13 cellular contexts compared by ENCODE assay signal in the genomic region with DNA sequence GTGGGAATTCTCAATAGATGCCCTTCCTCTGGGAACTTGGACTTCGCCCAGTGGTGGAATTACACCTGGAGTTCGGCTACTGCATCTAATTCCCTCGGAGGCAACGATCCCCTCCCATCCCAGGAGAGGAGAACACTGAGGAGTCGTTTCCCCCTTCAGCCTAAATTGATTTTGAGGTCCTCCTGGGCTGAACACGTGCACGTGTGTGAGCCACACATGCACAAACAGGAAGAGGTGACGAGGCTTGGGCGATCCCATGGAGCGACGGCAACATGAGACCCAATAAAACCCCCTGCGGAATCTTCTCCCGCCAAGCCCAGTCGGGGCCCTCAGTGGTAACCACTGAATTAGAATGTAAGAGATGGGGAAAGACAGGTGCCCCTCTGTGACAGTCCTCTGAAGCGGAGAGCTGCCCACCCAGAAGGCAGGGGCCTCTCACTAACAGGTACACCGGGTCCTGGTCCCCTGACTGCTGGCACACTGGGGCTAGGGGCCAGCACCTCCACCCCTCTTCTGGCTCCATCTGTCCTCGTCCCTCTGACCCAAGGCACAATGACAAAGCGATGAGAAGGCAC. TPM values are rescaled to one million over a fixed set of nuclear protein-coding genes. Genes with fewer than 3 reads are reported as not detected.
DNase-seq lines count a peak whose midpoint lies in the region; ATAC-seq and TF ChIP-seq lines count a peak whose summit lies in the region.
"Had no signal": no experiment of that assay in that cellular context is flagged by ENCODE, and none has a peak within 500 bp of the region (broad histone marks: within the 10 kb centered on the region; RNA-seq: fewer than 3 reads in every experiment).

No MANE protein-coding gene starts in this region.

- H3K27me3 ChIP-seq in dorsolateral prefrontal cortex: no peaks in the 10 kb centered on the region
- no peaks in the 10 kb centered on the region for H3K27me3 ChIP-seq in transverse colon

- H3K4me1 ChIP-seq in transverse colon: peaks cover 63 to 85% (median 76%) of the 10 kb centered on the region in 4 donors

- H3K36me3 ChIP-seq in transverse colon: no peaks in the 10 kb centered on the region

- H3K27ac ChIP-seq in dorsolateral prefrontal cortex (peak overlapping the region in 44 of 59 donors; percentile 4 to 91 (median 80)), transverse colon (peak overlapping the region; percentile 80 to 88 (median 85))

- H3K36me3 Mint-ChIP-seq in activated naive CD4-positive, alpha-beta T cell treated with anti-CD3 and anti-CD28 coated beads, Interleukin-2, amount 50 U/mL, for 72 hours: peaks cover 16% of the 10 kb centered on the region in 2 donors
- peaks cover 4% of the 10 kb centered on the region for H3K36me3 Mint-ChIP-seq in neural crest cell (ENCODE audit: low read depth)

- intact Hi-C loops in dorsolateral prefrontal cortex (cut with DNase I): no loop called here
- intact Hi-C loops in transverse colon (cut with DNase I; ENCODE audit: low total_unique reads): no loop called here

- H3K4me1 Mint-ChIP-seq in neural crest cell: peaks cover 67% of the 10 kb centered on the region

- TF ChIP-seq CTCF in dorsolateral prefrontal cortex (IDR thresholded peaks at IDR 0.05 in 54 of 56, conservative IDR thresholded peaks at IDR 0.05 in 2 of 56; ENCODE audit: low read depth in 1 of 56, partially characterized antibody in 56 of 56) (no peak), neural crest cell (conservative IDR thresholded peaks at IDR 0.05) (no peak), transverse colon (IDR thresholded peaks at IDR 0.05) (no peak)

- ATAC-seq in activated naive CD4-positive, alpha-beta T cell treated with anti-CD3 and anti-CD28 coated beads, Interleukin-2, amount 50 U/mL, for 72 hours: no peak
- ATAC-seq in HG03135 (IDR thresholded peaks at IDR 0.05; ENCODE audit: unreplicated experiment) (no peak), GM18909 (IDR thresholded peaks at IDR 0.05; ENCODE audit: poor library complexity, unreplicated experiment) (no peak), HG03159 (IDR thresholded peaks at IDR 0.05; ENCODE audit: unreplicated experiment) (no peak)
- ATAC-seq: stimulated activated memory B cell treated with anti-CD40 and anti-IgM and Interleukin-4, amounts not matched to agents 10 μg/mL and 1 μg/mL and 100 μg/mL, for 72 hours had no signal

- no peak for DNase-seq in activated naive CD4-positive, alpha-beta T cell treated with anti-CD3 and anti-CD28 coated beads, Interleukin-2, amount 50 U/mL, for 72 hours (ENCODE audit: low spot score in 2 of 2)
- DNase-seq in activated naive CD4-positive, alpha-beta T cell treated with anti-CD3 and anti-CD28 coated beads, Interleukin-2, amount 50 U/mL, for 16 hours: no peak
- no peak for DNase-seq in dorsolateral prefrontal cortex
- DNase-seq in neural crest cell (ENCODE audit: low read depth, low spot score): no peak
- no peak for DNase-seq in transverse colon
- DNase-seq: HCEC 1CT; NCI-H510A treated with DMSO at 0.1 percent for 48 hours; stimulated activated CD4-positive, alpha-beta T cell treated with anti-CD3 and anti-CD28 coated beads, Interleukin-12 subunit alpha, Interleukin-12 subunit beta, amount 100 ng/mL, for 4 hours had no signal

- in situ Hi-C loops in transverse colon (cut with MboI; ENCODE audit: low pct_ligation_motif_present in 1 of 4, low pct_unique_long_range_greater_than_20kb in 1 of 4, low sequenced_read_pairs in 3 of 4): loop anchor here in 1 of 4 donors (25.0 kb wide), 1 partner anchor 88 kb away; no protein-coding TSS in a partner anchor

- H3K4me3 ChIP-seq in dorsolateral prefrontal cortex (peak overlapping the region in 1 of 59 donors; percentile 43), transverse colon (no peak overlapping the region)

- H3K9me3 ChIP-seq in transverse colon: no peaks in the 10 kb centered on the region

- WGBS in transverse colon (ENCODE audit: low coverage in 1 of 2), 2 donors: 85% methylated on average over 14 of the region's 18 CpGs; no CpG with 5 or more reads in 1 of the 2 donors

- peak overlapping the region; percentile 97 for H3K4me3 Mint-ChIP-seq in neural crest cell
- H3K4me3 Mint-ChIP-seq: stimulated activated memory B cell treated with anti-CD40 and anti-IgM and Interleukin-4, amounts not matched to agents 10 μg/mL and 1 μg/mL and 100 μg/mL, for 72 hours had no signal

- peak overlapping the region; percentile 22 to 36 for H3K27ac Mint-ChIP-seq in activated naive CD4-positive, alpha-beta T cell treated with anti-CD3 and anti-CD28 coated beads, Interleukin-2, amount 50 U/mL, for 72 hours
- H3K27ac Mint-ChIP-seq in neural crest cell (ENCODE audit: unreplicated experiment): no peak overlapping the region
- H3K27ac Mint-ChIP-seq: stimulated activated memory B cell treated with anti-CD40 and anti-IgM and Interleukin-4, amounts not matched to agents 10 μg/mL and 1 μg/mL and 100 μg/mL, for 72 hours had no signal

- H3K9me3 Mint-ChIP-seq in activated naive CD4-positive, alpha-beta T cell treated with anti-CD3 and anti-CD28 coated beads, Interleukin-2, amount 50 U/mL, for 72 hours: no peaks in the 10 kb centered on the region
- no peaks in the 10 kb centered on the region for H3K9me3 Mint-ChIP-seq in neural crest cell
- H3K9me3 Mint-ChIP-seq: stimulated activated memory B cell treated with anti-CD40 and anti-IgM and Interleukin-4, amounts not matched to agents 10 μg/mL and 1 μg/mL and 100 μg/mL, for 72 hours had no signal

- no peak for TF ChIP-seq EP300 in transverse colon (IDR thresholded peaks at IDR 0.05; ENCODE audit: low read depth)

- no peak for TF ChIP-seq POLR2A in transverse colon (IDR thresholded peaks at IDR 0.05)

- H3K27me3 Mint-ChIP-seq in neural crest cell (ENCODE audit: low read depth): no peaks in the 10 kb centered on the region
- H3K27me3 Mint-ChIP-seq: stimulated activated memory B cell treated with anti-CD40 and anti-IgM and Interleukin-4, amounts not matched to agents 10 μg/mL and 1 μg/mL and 100 μg/mL, for 72 hours had no signal

RNA-seq across cellular contexts. Expression of a gene that starts 4.5 kb away (rescaled TPM):
- 10 to 100 TPM; 31.8 to 48.2 TPM for total RNA-seq in activated naive CD4-positive, alpha-beta T cell treated with anti-CD3 and anti-CD28 coated beads, Interleukin-2, amount 50 U/mL, for 72 hours
- 100 to 1,000 TPM in 56 of 120 experiments, 10 to 100 TPM in 64; 67.9 to 201 (median 99.1) TPM for total RNA-seq in dorsolateral prefrontal cortex
- 86.4 and 96.5 TPM in 2 replicates for total RNA-seq in neural crest cell
- total RNA-seq in transverse colon: 10 to 100 TPM; 12.3 to 34.6 (median 19.7) TPM

RNA-seq across cellular contexts. Expression of a gene that starts 58.2 kb away (rescaled TPM):
- total RNA-seq in activated naive CD4-positive, alpha-beta T cell treated with anti-CD3 and anti-CD28 coated beads, Interleukin-2, amount 50 U/mL, for 72 hours: under 1 TPM in 1 of 2 donors, not detected in 1; 0.52 TPM
- total RNA-seq in dorsolateral prefrontal cortex (under 1 TPM in 10 of 120 experiments, not detected in 110; 0.33 to 0.74 (median 0.37) TPM), neural crest cell (not detected in 2 replicates), transverse colon (1 to 10 TPM in 1 of 4 donors, not detected in 3; 9.2 TPM)
- total RNA-seq: activated CD8-positive, alpha-beta memory T cell treated with anti-CD3 and anti-CD28 coated beads for 36 hours had no signal
